1 cellular context compared by ENCODE assay signal in genomic region chr2:106800180-106800579, GRCh38.
TF ChIP-seq lines count a peak whose summit lies in the region.

No MANE protein-coding gene starts in this region.

TF ChIP-seq in K562, 482 proteins besides CTCF, POLR2A, EP300 and RAD21 (continued from another document):
- TF ChIP-seq ZBTB40 (IDR thresholded peaks at IDR 0.05) (peak; percentile 71), ZBTB40 (CRISPR knock-in tag; IDR thresholded peaks at IDR 0.05) (no peak)
